20 cellular contexts compared by ENCODE assay signal in genomic region chr6:83927470-83927869, GRCh38.
DNase-seq lines count a peak whose midpoint lies in the region; ATAC-seq, FAIRE-seq and TF ChIP-seq lines count a peak whose summit lies in the region.
"Had no signal": no experiment of that assay in that cellular context is flagged by ENCODE, and none has a peak within 500 bp of the region (broad histone marks: within the 10 kb centered on the region; RNA-seq: fewer than 3 reads in every experiment).

No MANE protein-coding gene starts in this region.

- intact Hi-C loops in K562 (cut with micrococcal nuclease): no loop called here

- TF ChIP-seq POLR2A in K562 (conservative IDR thresholded peaks at IDR 0.05): no peak

- peaks cover 42 to 83% (median 45%) of the 10 kb centered on the region in 3 donors for H3K36me3 Mint-ChIP-seq in CD8-positive, alpha-beta memory T cell

- no peak overlapping the region for H3K4me2 ChIP-seq in K562 (ENCODE audit: insufficient read depth, low read length)
- H3K4me2 ChIP-seq: BLaER1 treated with 17β-estradiol and CSF1 and Interleukin-3, amounts not matched to agents 10 nM and 100 nM had no signal

- POLR2A ChIA-PET in HEK293 (lab: Yijun Ruan, JAX) (no interaction called here), K562 (lab: Yijun Ruan, JAX) (interaction anchor here (0.5 to 1.5 kb wide), 3 partner anchors 26 to 429 kb away, joined by 3 read pairs; no protein-coding TSS in a partner anchor)
- POLR2A ChIA-PET in CD8-positive, alpha-beta memory T cell (lab: Charles Lee): no interaction called here

- peaks cover 0 to 3% (median 0%) of the 10 kb centered on the region in 3 donors for H3K4me1 Mint-ChIP-seq in CD8-positive, alpha-beta memory T cell
- H3K4me1 Mint-ChIP-seq: B cell had no signal

- H3K9me3 Mint-ChIP-seq in CD8-positive, alpha-beta memory T cell: no peaks in the 10 kb centered on the region
- H3K9me3 Mint-ChIP-seq: CD8-positive, alpha-beta T cell had no signal

- H3K36me3 ChIP-seq in HEK293 (ENCODE audit: control insufficient read depth in 2 of 2, insufficient read depth in 1 of 2, low read length in 2 of 2) (peaks cover 0 to 15% of the 10 kb centered on the region in 2 experiments; a peak in 1 of 3 replicates), K562 (ENCODE audit: control insufficient read depth, insufficient read depth, low read length) (peaks cover 25% of the 10 kb centered on the region), mesodermal cell (ENCODE audit: control insufficient read depth, insufficient read depth, low read length) (peaks cover 6% of the 10 kb centered on the region)
- peaks cover 21% of the 10 kb centered on the region for H3K36me3 ChIP-seq in CD8-positive, alpha-beta memory T cell (ENCODE audit: insufficient read depth, low read length)
- H3K36me3 ChIP-seq: HAP-1 had no signal

- FAIRE-seq in K562 (lab: Jason Lieb, UNC): no peak
- FAIRE-seq: H1 had no signal

- TF ChIP-seq CTCF in HEK293 (tag by site-specific recombination; IDR thresholded peaks at IDR 0.05) (no peak), K562 (IDR thresholded peaks at IDR 0.05 in 2 of 3, conservative IDR thresholded peaks at IDR 0.05 in 1 of 3; ENCODE audit: insufficient read depth in 2 of 3, low read depth in 1 of 3, low read length in 3 of 3) (no peak)

- H3K4me1 ChIP-seq in HEK293 (ENCODE audit: control insufficient read depth, insufficient read depth, low read length) (no peaks in the 10 kb centered on the region), K562 (replicated peaks in 1 of 2; ENCODE audit: control insufficient read depth in 2 of 2, insufficient read depth in 2 of 2, low read length in 2 of 2) (no peaks in the 10 kb centered on the region), mesodermal cell (ENCODE audit: control insufficient read depth, insufficient read depth, low read length, poor library complexity, severe bottlenecking) (peaks cover 9% of the 10 kb centered on the region)
- H3K4me1 ChIP-seq in CD8-positive, alpha-beta memory T cell (ENCODE audit: insufficient read depth, low read length): no peaks in the 10 kb centered on the region
- H3K4me1 ChIP-seq: BLaER1 treated with 17β-estradiol and CSF1 and Interleukin-3, amounts not matched to agents 10 nM and 100 nM; HAP-1 had no signal

- H4K20me1 ChIP-seq in K562 (replicated peaks; ENCODE audit: control insufficient read depth, insufficient read depth, low read length): no peaks in the 10 kb centered on the region
- H4K20me1 ChIP-seq: BLaER1 treated with 17β-estradiol and CSF1 and Interleukin-3, amounts not matched to agents 10 nM and 100 nM had no signal

- peak; percentile 49 for DNase-seq in ELF-1 (ENCODE audit: low read depth, low spot score)
- DNase-seq in K562 (ENCODE audit: extremely low read depth in 1 of 4, low spot score in 3 of 4): no peak
- DNase-seq in CD8-positive, alpha-beta memory T cell: no peak
- DNase-seq: CD8-positive, alpha-beta T cell; COR-L47; DMS 273 treated with DMSO at 0.1 percent for 48 hours; DMS53; DND-41; GDM1; Karpas-422; KBM-7 had no signal

- H3K27me3 Mint-ChIP-seq in CD8-positive, alpha-beta memory T cell: no peaks in the 10 kb centered on the region
- H3K27me3 Mint-ChIP-seq: B cell had no signal

- no TSS peak for BruUV-seq in K562 (replicated peaks; lab: Mats Ljungman, UMichigan)

- H3K27ac Mint-ChIP-seq in CD8-positive, alpha-beta memory T cell: peak overlapping the region in 1 of 8 donors; percentile 58
- H3K27ac Mint-ChIP-seq: B cell; CD8-positive, alpha-beta T cell had no signal

- H3K4me3 ChIP-seq in HEK293 (ENCODE audit: low read depth, low read length) (no peak overlapping the region), K562 (no peak overlapping the region), mesodermal cell (ENCODE audit: extremely low read depth, insufficient read depth, low read length, poor library complexity, severe bottlenecking) (no peak overlapping the region)
- no peak overlapping the region for H3K4me3 ChIP-seq in CD8-positive, alpha-beta memory T cell (ENCODE audit: low read length)
- H3K4me3 ChIP-seq: BLaER1 treated with 17β-estradiol and CSF1 and Interleukin-3, amounts not matched to agents 10 nM and 100 nM; HAP-1 had no signal

- H3K27ac ChIP-seq in HEK293 (ENCODE audit: extremely low read depth, low read depth, low read length) (no peak overlapping the region), K562 (ENCODE audit: extremely low read depth, low read depth, low read length) (no peak overlapping the region), mesodermal cell (ENCODE audit: low read depth, low read length, severe bottlenecking) (peak overlapping the region; percentile 24)
- H3K27ac ChIP-seq in CD8-positive, alpha-beta memory T cell (ENCODE audit: low read depth, low read length): no peak overlapping the region
- H3K27ac ChIP-seq: BLaER1 treated with 17β-estradiol and CSF1 and Interleukin-3, amounts not matched to agents 10 nM and 100 nM had no signal

- in situ Hi-C loops in K562 (cut with MboI): no loop called here

- H3K27me3 ChIP-seq in K562 (ENCODE audit: control insufficient read depth in 2 of 2, insufficient read depth in 2 of 2, low read length in 2 of 2): no peaks in the 10 kb centered on the region
- no peaks in the 10 kb centered on the region for H3K27me3 ChIP-seq in CD8-positive, alpha-beta memory T cell (ENCODE audit: insufficient read depth, low read length, poor library complexity, severe bottlenecking)
- H3K27me3 ChIP-seq: BLaER1 treated with 17β-estradiol and CSF1 and Interleukin-3, amounts not matched to agents 10 nM and 100 nM had no signal

- WGBS in K562 (ENCODE audit: insufficient coverage, low coverage, missing lambda C conversion rate): 54% methylated on average over 2 of the region's 2 CpGs
- 86% methylated on average over 1 of the region's 2 CpGs; no CpG with 5 or more reads in 1 of the 2 experiments for whole genome bisulfite sequencing in mesodermal cell (ENCODE audit: insufficient coverage in 2 of 2), 2 experiments

- no peaks in the 10 kb centered on the region for H3K9me1 ChIP-seq in K562 (ENCODE audit: control insufficient read depth, insufficient read depth, low read length)

- no peaks in the 10 kb centered on the region for H3K79me2 ChIP-seq in K562 (ENCODE audit: control insufficient read depth, insufficient read depth, low read length)

- CTCF ChIA-PET in HEK293 (lab: Yijun Ruan, JAX): no interaction called here
- CTCF ChIA-PET in K562 (lab: Yijun Ruan, JAX; ENCODE audit: low intra/inter-chr PET ratio): no interaction called here
- CTCF ChIA-PET in CD8-positive, alpha-beta memory T cell (lab: Charles Lee): no interaction called here

- ATAC-seq in K562 (no peak), HG03039 (IDR thresholded peaks at IDR 0.05; ENCODE audit: unreplicated experiment) (no peak), HG03354 (IDR thresholded peaks at IDR 0.05; ENCODE audit: poor library complexity, severe bottlenecking, unreplicated experiment) (no peak), GM19324 (IDR thresholded peaks at IDR 0.05; ENCODE audit: low FRiP score, unreplicated experiment) (no peak)
- ATAC-seq: CD8-positive, alpha-beta T cell had no signal

- H3K9me3 ChIP-seq in HEK293 (ENCODE audit: control insufficient read depth, insufficient read depth, low read depth, low read length) (no peaks in the 10 kb centered on the region), K562 (replicated peaks; ENCODE audit: control insufficient read depth, insufficient read depth, low read depth, low read length) (no peaks in the 10 kb centered on the region), mesodermal cell (ENCODE audit: control insufficient read depth, low read length) (no peaks in the 10 kb centered on the region)
- no peaks in the 10 kb centered on the region for H3K9me3 ChIP-seq in CD8-positive, alpha-beta memory T cell (ENCODE audit: low read length)
- H3K9me3 ChIP-seq: BLaER1 treated with 17β-estradiol and CSF1 and Interleukin-3, amounts not matched to agents 10 nM and 100 nM; HAP-1 had no signal

- TF ChIP-seq RAD21 in K562 (CRISPR knock-in tag; conservative IDR thresholded peaks at IDR 0.05 in 1 of 2, IDR thresholded peaks at IDR 0.05 in 1 of 2): no peak

- H3K9ac ChIP-seq in K562 (ENCODE audit: insufficient read depth in 1 of 2, low read depth in 2 of 2, low read length in 2 of 2): no peak overlapping the region
- H3K9ac ChIP-seq: BLaER1 treated with 17β-estradiol and CSF1 and Interleukin-3, amounts not matched to agents 10 nM and 100 nM had no signal

- H2AFZ ChIP-seq in K562 (ENCODE audit: low read depth, low read length): no peak overlapping the region

- H3K4me3 Mint-ChIP-seq in CD8-positive, alpha-beta memory T cell: no peak overlapping the region
- H3K4me3 Mint-ChIP-seq: B cell; CD8-positive, alpha-beta T cell had no signal

- TF ChIP-seq EP300 in K562 (IDR thresholded peaks at IDR 0.05; ENCODE audit: low read length): no peak

TF ChIP-seq in HEK293, 187 proteins besides CTCF, POLR2A, EP300 and RAD21 (continues in another document):
- TF ChIP-seq ZNF837 (tag by site-specific recombination; IDR thresholded peaks at IDR 0.05) (no peak), ZSCAN16 (tag by site-specific recombination; IDR thresholded peaks at IDR 0.05) (no peak)

TF ChIP-seq in K562, 482 proteins besides CTCF, POLR2A, EP300 and RAD21 (continues in another document):
- TF ChIP-seq USF1 (CRISPR knock-in tag; IDR thresholded peaks at IDR 0.05) (no peak), ELF4 (CRISPR knock-in tag; IDR thresholded peaks at IDR 0.05) (no peak), ZNF384 (IDR thresholded peaks at IDR 0.05; ENCODE audit: low read depth, low read length) (no peak), CEBPG (CRISPR knock-in tag; IDR thresholded peaks at IDR 0.05) (peak; percentile 19; the same call in 1 of the 2 replicates), CEBPG (tag; conservative IDR thresholded peaks at IDR 0.05 in 1 of 2, IDR thresholded peaks at IDR 0.05 in 1 of 2) (peak; percentile 26 to 57; a peak in 2 of 4 replicates), CC2D1A (IDR thresholded peaks at IDR 0.05) (no peak), HMG20B (CRISPR knock-in tag; IDR thresholded peaks at IDR 0.05) (no peak), MBD2 (IDR thresholded peaks at IDR 0.05; ENCODE audit: borderline replicate concordance, low read depth) (no peak)
